ENCODE assay signal across 16 cellular contexts in the genomic region with DNA sequence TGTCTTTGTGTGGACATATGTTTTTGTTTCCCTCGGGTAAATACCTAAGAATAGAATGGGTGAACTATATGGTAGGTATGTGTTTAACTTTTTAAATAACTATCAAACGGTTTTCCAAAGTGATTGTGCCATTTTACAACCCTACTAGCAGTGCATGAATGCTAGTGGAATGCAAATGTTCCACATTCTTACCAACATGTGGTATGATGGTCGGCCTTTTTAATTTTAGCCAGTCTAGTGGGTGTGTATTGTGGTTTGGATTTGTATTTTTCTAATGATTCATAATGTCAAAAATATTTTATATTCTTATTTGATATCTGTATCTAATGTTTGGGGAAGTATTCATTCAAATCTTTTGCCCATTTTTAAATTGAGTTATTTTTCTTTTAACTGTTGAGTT.
DNase-seq lines count a peak whose midpoint lies in the region; ATAC-seq and TF ChIP-seq lines count a peak whose summit lies in the region.
"Had no signal": no experiment of that assay in that cellular context is flagged by ENCODE, and none has a peak within 500 bp of the region (broad histone marks: within the 10 kb centered on the region; RNA-seq: fewer than 3 reads in every experiment).

No MANE protein-coding gene starts in this region.

- no peaks in the 10 kb centered on the region for H3K9me3 ChIP-seq in RWPE2 (ENCODE audit: severe bottlenecking)
- H3K9me3 ChIP-seq in smooth muscle cell (replicated peaks; ENCODE audit: low read depth), result no peaks in the 10 kb centered on the region
- no peaks in the 10 kb centered on the region for H3K9me3 ChIP-seq in mesenchymal stem cell (ENCODE audit: control insufficient read depth, low read length)

- H3K4me3 ChIP-seq in RWPE2 (ENCODE audit: severe bottlenecking) (no peak overlapping the region), smooth muscle cell (no peak overlapping the region), mesenchymal stem cell (ENCODE audit: insufficient read depth in 1 of 2, low read depth in 1 of 2, low read length in 2 of 2) (no peak overlapping the region)
- H3K4me3 ChIP-seq: heart right ventricle, K562 had no signal

- H3K14ac ChIP-seq in mesenchymal stem cell (ENCODE audit: low read length in 2 of 2), result no peak overlapping the region

- H2AFZ ChIP-seq in smooth muscle cell (ENCODE audit: low read depth), result no peak overlapping the region
- no peak overlapping the region for H2AFZ ChIP-seq in mesenchymal stem cell (ENCODE audit: low read depth, low read length)

- no peak overlapping the region for H2BK12ac ChIP-seq in mesenchymal stem cell (ENCODE audit: low read length in 2 of 2)

- no peaks in the 10 kb centered on the region for H3F3A ChIP-seq in smooth muscle cell (ENCODE audit: low read depth)

- DNase-seq in GM04504 (ENCODE audit: low read depth) (peak; percentile 45), RWPE2 (ENCODE audit: low spot score) (no peak), fibroblast of gingiva (ENCODE audit: low read depth) (peak; percentile 80), smooth muscle cell (lab: John Stamatoyannopoulos, UW; ENCODE audit: unreplicated experiment) (no peak), mesenchymal stem cell (no peak), HuH-7.5 (ENCODE audit: low spot score) (no peak), NCI-H1417 (lab: John Stamatoyannopoulos, UW) (no peak)
- DNase-seq: activated CD4-positive, alpha-beta T cell treated with anti-CD3 and anti-CD28 coated beads for 36 hours; activated T-cell treated with anti-CD3 and anti-CD28 coated beads, Interleukin-2, amount 50 U/mL, for 48 hours; amygdala; CD8-positive, alpha-beta memory T cell; heart right ventricle; left colon; NCI-H524 treated with DMSO at 0.1 percent for 48 hours; stimulated activated naive CD8-positive, alpha-beta T cell treated with anti-CD3 and anti-CD28 coated beads, Interleukin-15, Interleukin-2, amounts not matched to agents 100 U/mL and 50 U/mL, for 24 hours had no signal

- H3K36me3 ChIP-seq in RWPE2 (ENCODE audit: low read depth) (no peaks in the 10 kb centered on the region), smooth muscle cell (ENCODE audit: low read depth) (no peaks in the 10 kb centered on the region), mesenchymal stem cell (ENCODE audit: control insufficient read depth in 1 of 2, insufficient read depth in 2 of 2, low read depth in 1 of 2, low read length in 2 of 2) (no peaks in the 10 kb centered on the region)
- H3K36me3 ChIP-seq: heart right ventricle had no signal

- peak overlapping the region; percentile 20 for H3K4me2 ChIP-seq in smooth muscle cell
- H3K4me2 ChIP-seq in mesenchymal stem cell (ENCODE audit: low read length, poor library complexity, severe bottlenecking), result no peak overlapping the region

- no peak overlapping the region for H3K4ac ChIP-seq in mesenchymal stem cell (ENCODE audit: low read depth in 1 of 2, low read length in 2 of 2)

- no peak overlapping the region for H2BK15ac ChIP-seq in mesenchymal stem cell (ENCODE audit: low read depth, poor library complexity, severe bottlenecking)

- H4K8ac ChIP-seq in mesenchymal stem cell (ENCODE audit: low read length), result no peak overlapping the region

- H3K27me3 ChIP-seq in RWPE2 (ENCODE audit: insufficient read depth, poor library complexity, severe bottlenecking), result no peaks in the 10 kb centered on the region
- no peaks in the 10 kb centered on the region for H3K27me3 ChIP-seq in smooth muscle cell (ENCODE audit: low read depth)
- peaks cover 0 to 12% of the 10 kb centered on the region in 2 experiments for H3K27me3 ChIP-seq in mesenchymal stem cell (ENCODE audit: control insufficient read depth in 1 of 2, insufficient read depth in 1 of 2, low read length in 2 of 2)
- H3K27me3 ChIP-seq: heart right ventricle had no signal

- no peak overlapping the region for H4K91ac ChIP-seq in mesenchymal stem cell (ENCODE audit: low read length)

- H3K27ac ChIP-seq in RWPE2 (ENCODE audit: poor library complexity, severe bottlenecking) (peak overlapping the region; percentile 18), smooth muscle cell (ENCODE audit: low read depth) (no peak overlapping the region), mesenchymal stem cell (ENCODE audit: low read length, poor library complexity, severe bottlenecking) (no peak overlapping the region)
- H3K27ac ChIP-seq: heart right ventricle had no signal

- H3K79me1 ChIP-seq in mesenchymal stem cell (replicated peaks; ENCODE audit: low read length, poor library complexity, severe bottlenecking), result no peaks in the 10 kb centered on the region

- H2BK120ac ChIP-seq in mesenchymal stem cell (ENCODE audit: low read depth, low read length), result no peak overlapping the region

- no peak overlapping the region for H2BK5ac ChIP-seq in mesenchymal stem cell (ENCODE audit: low read depth, low read length, poor library complexity, severe bottlenecking)

- H3K4me1 ChIP-seq in RWPE2 (ENCODE audit: insufficient read depth, poor library complexity, severe bottlenecking), result peaks cover 16% of the 10 kb centered on the region
- H3K4me1 ChIP-seq in smooth muscle cell (ENCODE audit: low read depth), result no peaks in the 10 kb centered on the region
- H3K4me1 ChIP-seq in mesenchymal stem cell (ENCODE audit: control insufficient read depth, insufficient read depth, low read depth, low read length), result peaks cover 2% of the 10 kb centered on the region
- H3K4me1 ChIP-seq: heart right ventricle had no signal

- no peaks in the 10 kb centered on the region for H4K20me1 ChIP-seq in smooth muscle cell (ENCODE audit: low read depth)

- no peak overlapping the region for H2AK5ac ChIP-seq in mesenchymal stem cell (ENCODE audit: low read length, severe bottlenecking)

- H3K23ac ChIP-seq in mesenchymal stem cell (ENCODE audit: low read length in 2 of 2), result no peak overlapping the region

- H3K18ac ChIP-seq in mesenchymal stem cell (ENCODE audit: low read depth in 1 of 2, low read length in 2 of 2), result no peak overlapping the region

- peak; percentile 98 for ATAC-seq in RWPE2 (ENCODE audit: low read depth)
- ATAC-seq: activated CD4-positive, alpha-beta T cell treated with anti-CD3 and anti-CD28 coated beads for 36 hours; heart right ventricle; K562; left colon; stimulated activated naive CD8-positive, alpha-beta T cell treated with anti-CD3 and anti-CD28 coated beads, Interleukin-15, Interleukin-2, amounts not matched to agents 100 U/mL and 50 U/mL, for 24 hours had no signal

- peak; percentile 8 for TF ChIP-seq CTCF in RWPE2 (IDR thresholded peaks at IDR 0.05; ENCODE audit: poor library complexity, severe bottlenecking)
- TF ChIP-seq CTCF in smooth muscle cell (IDR thresholded peaks at IDR 0.05; ENCODE audit: borderline replicate concordance, insufficient read depth, poor library complexity, severe bottlenecking), result no peak

- H3K9ac ChIP-seq in smooth muscle cell (ENCODE audit: low read depth) (no peak overlapping the region), mesenchymal stem cell (ENCODE audit: low read length) (no peak overlapping the region)

- no peaks in the 10 kb centered on the region for H3K79me2 ChIP-seq in smooth muscle cell (ENCODE audit: low read depth)

- WGBS in smooth muscle cell (ENCODE audit: low lambda C conversion rate), result 39% methylated on average over 3 of the region's 3 CpGs
- WGBS in mesenchymal stem cell, result no CpG with 5 or more reads among the region's 3 CpGs

Comparison
In these comparisons a context has a peak if more than half of its experiments do, and no peak if none do; other contexts are left out.
1. DNase-seq: peak in GM04504 (single experiment) and fibroblast of gingiva (single experiment); none in RWPE2 (single experiment), smooth muscle cell (single experiment), mesenchymal stem cell (single experiment), HuH-7.5 (single experiment) and NCI-H1417 (0 of 3).